In genomic region chr17:81394831-81395599, GRCh38 we compare ENCODE assay signal across 1 cellular context.
TF ChIP-seq lines count a peak whose summit lies in the region.

Gene BAHCC1 (plus strand): TSS chr17:81395457. CDS start chr17:81399740, 4,283 bp downstream.

TF ChIP-seq in HepG2, 621 proteins besides CTCF, POLR2A, EP300 and RAD21 (continued from another document and continues in another):
- no peak; the same call in 1 of the 2 replicates for TF ChIP-seq ZNF414 (CRISPR knock-in tag; IDR thresholded peaks at IDR 0.05)
- no peak; the same call in 1 of the 2 replicates for TF ChIP-seq ARHGAP35 (CRISPR knock-in tag; IDR thresholded peaks at IDR 0.05; ENCODE audit: borderline replicate concordance)
- TF ChIP-seq KLF12 (CRISPR knock-in tag; IDR thresholded peaks at IDR 0.05; ENCODE audit: borderline replicate concordance): no peak
- peak; percentile 88 for TF ChIP-seq NFATC3 (CRISPR knock-in tag; IDR thresholded peaks at IDR 0.05)
- TF ChIP-seq ZNF589 (CRISPR knock-in tag; conservative IDR thresholded peaks at IDR 0.05): peak; percentile 81
- TF ChIP-seq CREM (IDR thresholded peaks at IDR 0.05): peak; percentile 78
- no peak for TF ChIP-seq CREM (CRISPR knock-in tag; IDR thresholded peaks at IDR 0.05)
- TF ChIP-seq ZSCAN12 (CRISPR knock-in tag; IDR thresholded peaks at IDR 0.05): no peak
- TF ChIP-seq ZNF331 (CRISPR knock-in tag; IDR thresholded peaks at IDR 0.05): peak; percentile 87
- TF ChIP-seq ZBTB46 (CRISPR knock-in tag; IDR thresholded peaks at IDR 0.05; ENCODE audit: borderline replicate concordance): no peak
- peak; percentile 66; the same call in 1 of the 2 replicates for TF ChIP-seq ZNF768 (CRISPR knock-in tag; IDR thresholded peaks at IDR 0.05)
- peak; percentile 89 for TF ChIP-seq RBFOX2 (IDR thresholded peaks at IDR 0.05; ENCODE audit: low read depth, low read length)
- TF ChIP-seq ZNF710 (CRISPR knock-in tag; IDR thresholded peaks at IDR 0.05; ENCODE audit: borderline replicate concordance): no peak; the same call in 1 of the 2 replicates
- no peak for TF ChIP-seq ASH2L (IDR thresholded peaks at IDR 0.05; ENCODE audit: insufficient read length, low read depth, low read length)
- no peak for TF ChIP-seq ZNF432 (CRISPR knock-in tag; IDR thresholded peaks at IDR 0.05; ENCODE audit: borderline replicate concordance)
- no peak for TF ChIP-seq SALL2 (CRISPR knock-in tag; IDR thresholded peaks at IDR 0.05)
- TF ChIP-seq NCOA1 (CRISPR knock-in tag; IDR thresholded peaks at IDR 0.05): no peak
- TF ChIP-seq HMG20A (CRISPR knock-in tag; IDR thresholded peaks at IDR 0.05; ENCODE audit: borderline replicate concordance): peak; percentile 25; the same call in 1 of the 2 replicates
- no peak for TF ChIP-seq YEATS4 (CRISPR knock-in tag; IDR thresholded peaks at IDR 0.05; ENCODE audit: borderline replicate concordance)
- TF ChIP-seq SP5 (CRISPR knock-in tag; IDR thresholded peaks at IDR 0.05; ENCODE audit: borderline replicate concordance, low read depth): 0 out of 2 replicates have a peak, but pooled peaks have one; percentile 39
- TF ChIP-seq THRA (CRISPR knock-in tag; IDR thresholded peaks at IDR 0.05; ENCODE audit: borderline replicate concordance): peak; percentile 22; the same call in 1 of the 2 replicates
- TF ChIP-seq ZMYM4 (CRISPR knock-in tag; IDR thresholded peaks at IDR 0.05): peak; percentile 70; the same call in 1 of the 2 replicates
- TF ChIP-seq ZMAT3 (CRISPR knock-in tag; conservative IDR thresholded peaks at IDR 0.05): no peak; the same call in 1 of the 2 replicates
- TF ChIP-seq CSRNP1 (CRISPR knock-in tag; IDR thresholded peaks at IDR 0.05): peak; percentile 90
- peak; percentile 98 for TF ChIP-seq E2F5 (CRISPR knock-in tag; conservative IDR thresholded peaks at IDR 0.05)
- no peak for TF ChIP-seq ZNF660 (CRISPR knock-in tag; IDR thresholded peaks at IDR 0.05; ENCODE audit: borderline replicate concordance, low read depth)
- peak; percentile 91 for TF ChIP-seq MIXL1 (CRISPR knock-in tag; IDR thresholded peaks at IDR 0.05)
- peak; percentile 91 for TF ChIP-seq ZNF407 (CRISPR knock-in tag; IDR thresholded peaks at IDR 0.05; ENCODE audit: not compliant biosample characterization)
- no peak for TF ChIP-seq MXD1 (CRISPR knock-in tag; IDR thresholded peaks at IDR 0.05)
- TF ChIP-seq ZNF138 (CRISPR knock-in tag; IDR thresholded peaks at IDR 0.05; ENCODE audit: low read depth): peak; percentile 60; the same call in 1 of the 2 replicates
- TF ChIP-seq ZNF580 (CRISPR knock-in tag; IDR thresholded peaks at IDR 0.05; ENCODE audit: borderline replicate concordance, low read depth): peak; percentile 90
- no peak for TF ChIP-seq ZFYVE20 (CRISPR knock-in tag; IDR thresholded peaks at IDR 0.05; ENCODE audit: borderline replicate concordance, low read depth)
- no peak for TF ChIP-seq NR3C1 (CRISPR knock-in tag; IDR thresholded peaks at IDR 0.05)
- no peak for TF ChIP-seq SETDB1 (CRISPR knock-in tag; IDR thresholded peaks at IDR 0.05; ENCODE audit: borderline replicate concordance)
- TF ChIP-seq RXRA (CRISPR knock-in tag; IDR thresholded peaks at IDR 0.05): peak; percentile 73
- TF ChIP-seq POLR2AphosphoS5 (IDR thresholded peaks at IDR 0.05; ENCODE audit: low read depth, low read length): peak; percentile 78
- TF ChIP-seq ZNF562 (CRISPR knock-in tag; IDR thresholded peaks at IDR 0.05; ENCODE audit: borderline replicate concordance): no peak
- no peak for TF ChIP-seq SRF (IDR thresholded peaks at IDR 0.05; ENCODE audit: low read depth, low read length)
- peak; percentile 70; the same call in 1 of the 2 replicates for TF ChIP-seq SOX5 (CRISPR knock-in tag; IDR thresholded peaks at IDR 0.05; ENCODE audit: borderline replicate concordance)
- no peak for TF ChIP-seq ZNF20 (CRISPR knock-in tag; IDR thresholded peaks at IDR 0.05)
- TF ChIP-seq HNRNPLL (IDR thresholded peaks at IDR 0.05; ENCODE audit: low read depth, low read length, poor library complexity, severe bottlenecking): peak; percentile 92
- TF ChIP-seq ZNF136 (CRISPR knock-in tag; IDR thresholded peaks at IDR 0.05; ENCODE audit: low read depth): peak; percentile 76; the same call in 1 of the 2 replicates
- TF ChIP-seq ZNF333 (CRISPR knock-in tag; IDR thresholded peaks at IDR 0.05; ENCODE audit: borderline replicate concordance): no peak
- TF ChIP-seq CEBPG (CRISPR knock-in tag; IDR thresholded peaks at IDR 0.05): peak; percentile 21; the same call in 1 of the 2 replicates
